In genomic region chr5:154396128-154396527, GRCh38 we compare ENCODE assay signal across 2 cellular contexts.
TF ChIP-seq lines count a peak whose summit lies in the region.

No MANE protein-coding gene starts in this region.

TF ChIP-seq in GM23338, 12 proteins besides CTCF, POLR2A, EP300 and RAD21:
- TF ChIP-seq NANOG (IDR thresholded peaks at IDR 0.05; ENCODE audit: borderline replicate concordance) (no peak), JUNB (IDR thresholded peaks at IDR 0.05; ENCODE audit: unreplicated experiment) (no peak), STAT1 (IDR thresholded peaks at IDR 0.05; ENCODE audit: unreplicated experiment) (no peak), EZH2 (IDR thresholded peaks at IDR 0.05; ENCODE audit: low read depth, unreplicated experiment) (no peak), REST (IDR thresholded peaks at IDR 0.05; ENCODE audit: unreplicated experiment) (no peak), ZNF462 (CRISPR knock-in tag; IDR thresholded peaks at IDR 0.05) (no peak), ZNF331 (CRISPR knock-in tag; IDR thresholded peaks at IDR 0.05; ENCODE audit: low read depth) (no peak), EZH2phosphoT487 (IDR thresholded peaks at IDR 0.05; ENCODE audit: unreplicated experiment) (no peak), ZNF114 (CRISPR knock-in tag; IDR thresholded peaks at IDR 0.05) (no peak), ETS1 (IDR thresholded peaks at IDR 0.05) (no peak)

TF ChIP-seq in GM12878, 131 proteins besides CTCF, POLR2A, EP300 and RAD21:
- no peak for TF ChIP-seq CHD4 (IDR thresholded peaks at IDR 0.05)
- peak; percentile 88 for TF ChIP-seq ZNF24 (IDR thresholded peaks at IDR 0.05)
- no peak for TF ChIP-seq RAD51 (IDR thresholded peaks at IDR 0.05)
- no peak for TF ChIP-seq IRF3 (IDR thresholded peaks at IDR 0.05)
